In the genomic region with DNA sequence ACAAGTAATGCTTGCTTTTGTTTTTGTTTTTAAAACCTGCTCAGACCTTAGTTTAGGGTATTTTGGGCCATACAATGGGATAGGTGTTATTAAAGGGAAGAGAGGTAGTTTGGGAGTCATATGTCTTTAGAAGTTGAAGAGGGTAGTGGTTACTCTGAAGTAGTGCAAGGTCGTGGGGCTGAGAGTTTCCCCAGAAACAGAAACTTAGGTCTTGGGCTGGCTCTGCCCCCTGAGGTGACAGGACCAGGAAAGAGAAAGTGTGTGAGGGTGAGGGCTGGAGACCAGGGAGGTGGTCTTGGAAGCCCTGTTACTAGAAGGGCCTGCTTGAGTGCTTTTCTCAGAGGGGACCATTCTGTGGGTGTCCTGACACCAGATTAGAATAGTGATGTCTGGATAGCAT, we compare ENCODE assay signal across 1 cellular context.
TF ChIP-seq lines count a peak whose summit lies in the region.

No MANE protein-coding gene starts in this region.

TF ChIP-seq in IMR-90, 13 proteins besides CTCF, POLR2A, EP300 and RAD21:
- TF ChIP-seq RCOR1 (IDR thresholded peaks at IDR 0.05; ENCODE audit: insufficient replicate concordance, low read length): no peak
- no peak for TF ChIP-seq CHD1 (IDR thresholded peaks at IDR 0.05; ENCODE audit: low read depth, low read length)
- TF ChIP-seq CEBPB (IDR thresholded peaks at IDR 0.05; ENCODE audit: low read depth, low read length): no peak
- TF ChIP-seq MAFK (IDR thresholded peaks at IDR 0.05; ENCODE audit: low read depth, low read length): no peak
- TF ChIP-seq BHLHE40 (IDR thresholded peaks at IDR 0.05; ENCODE audit: low read depth, low read length): no peak
- TF ChIP-seq FOS (IDR thresholded peaks at IDR 0.05; ENCODE audit: low read depth, low read length): no peak
- TF ChIP-seq MXI1 (IDR thresholded peaks at IDR 0.05; ENCODE audit: borderline replicate concordance, low read depth, low read length): no peak
- no peak for TF ChIP-seq ELK1 (IDR thresholded peaks at IDR 0.05; ENCODE audit: borderline replicate concordance, low read depth, low read length)
- no peak for TF ChIP-seq NFE2L2 (IDR thresholded peaks at IDR 0.05; ENCODE audit: low read depth, low read length)
- no peak for TF ChIP-seq SMC3 (IDR thresholded peaks at IDR 0.05; ENCODE audit: low read depth, low read length)
- no peak for TF ChIP-seq MAZ (IDR thresholded peaks at IDR 0.05; ENCODE audit: borderline replicate concordance, low read depth, low read length)
- TF ChIP-seq, protein P1, sequence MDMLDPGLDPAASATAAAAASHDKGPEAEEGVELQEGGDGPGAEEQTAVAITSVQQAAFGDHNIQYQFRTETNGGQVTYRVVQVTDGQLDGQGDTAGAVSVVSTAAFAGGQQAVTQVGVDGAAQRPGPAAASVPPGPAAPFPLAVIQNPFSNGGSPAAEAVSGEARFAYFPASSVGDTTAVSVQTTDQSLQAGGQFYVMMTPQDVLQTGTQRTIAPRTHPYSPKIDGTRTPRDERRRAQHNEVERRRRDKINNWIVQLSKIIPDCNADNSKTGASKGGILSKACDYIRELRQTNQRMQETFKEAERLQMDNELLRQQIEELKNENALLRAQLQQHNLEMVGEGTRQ (IDR thresholded peaks at IDR 0.05; ENCODE audit: low read depth, low read length): no peak
- TF ChIP-seq RFX5 (IDR thresholded peaks at IDR 0.05; ENCODE audit: low read depth, low read length): no peak
TF ChIP-seq in IMR-90: peak in this region for 0.
